ENCODE assay signal across 7 cellular contexts in the genomic region with DNA sequence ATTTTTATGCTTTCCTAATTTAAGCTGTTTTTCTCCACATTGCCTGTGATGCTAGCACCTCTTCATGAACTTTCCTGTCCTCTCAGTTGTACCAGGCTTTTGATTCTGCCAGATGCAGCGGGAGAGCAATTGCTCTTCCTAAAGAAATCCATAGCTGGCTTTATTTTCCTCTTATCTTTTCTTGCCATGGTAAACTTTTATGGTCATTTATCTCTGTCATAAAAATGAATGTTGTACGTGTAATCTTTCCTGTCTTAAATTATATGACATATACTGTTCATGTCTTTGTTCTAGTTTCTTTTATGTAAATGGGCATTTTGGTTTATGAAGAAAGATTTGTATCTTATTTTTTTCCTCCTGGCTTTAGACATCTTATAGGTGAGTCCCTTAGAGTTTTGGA.
"Had no signal": no experiment of that assay in that cellular context is flagged by ENCODE, and none has a peak within 500 bp of the region (broad histone marks: within the 10 kb centered on the region; RNA-seq: fewer than 3 reads in every experiment).

No MANE protein-coding gene starts in this region.

- FAIRE-seq: G401.6, GM12878, GM12891, GM12892, GM18507, GM19239 had no signal

- H3K4me3 ChIP-seq: GM12878 had no signal

- DNase-seq: GF-D8 had no signal

- ATAC-seq: GM12878 had no signal
